Comparison of ENCODE assay signal across 12 cellular contexts in genomic region chr16:81641403-81642106, GRCh38.
DNase-seq lines count a peak whose midpoint lies in the region; ATAC-seq and TF ChIP-seq lines count a peak whose summit lies in the region.
"Had no signal": no experiment of that assay in that cellular context is flagged by ENCODE, and none has a peak within 500 bp of the region (broad histone marks: within the 10 kb centered on the region; RNA-seq: fewer than 3 reads in every experiment).

No MANE protein-coding gene starts in this region.

- H3K4me3 Mint-ChIP-seq in glutamatergic neuron (ENCODE audit: unreplicated experiment) = no peak overlapping the region
- H3K4me3 Mint-ChIP-seq: activated naive CD4-positive, alpha-beta T cell treated with anti-CD3 and anti-CD28 coated beads, Interleukin-2, amount 10 ng/mL, durations not matched to agents 7 days and 5 days had no signal

- H3K4me1 Mint-ChIP-seq in glutamatergic neuron (ENCODE audit: low read depth, unreplicated experiment) = peaks cover 38% of the 10 kb centered on the region
- H3K4me1 Mint-ChIP-seq: activated naive CD4-positive, alpha-beta T cell treated with anti-CD3 and anti-CD28 coated beads, Interleukin-2, amount 10 ng/mL, durations not matched to agents 7 days and 5 days had no signal

- peak; percentile 99 for DNase-seq in COR-L47 (lab: John Stamatoyannopoulos, UW)
- peak; percentile 93 for DNase-seq in NCI-H1092 treated with DMSO at 0.1 percent for 48 hours (lab: John Stamatoyannopoulos, UW)
- peak; percentile 41 for DNase-seq in NCI-H524 treated with DMSO at 0.1 percent for 48 hours (lab: John Stamatoyannopoulos, UW)
- no peak for DNase-seq in glutamatergic neuron
- DNase-seq in cardiac septum (ENCODE audit: low spot score) = no peak
- DNase-seq in stimulated activated naive CD4-positive, alpha-beta T cell treated with Interleukin-2 at 50 U/mL for 16 hours (lab: John Stamatoyannopoulos, UW) = no peak
- DNase-seq: activated naive CD4-positive, alpha-beta T cell treated with anti-CD3 and anti-CD28 coated beads, Interleukin-2, amount 10 ng/mL, durations not matched to agents 7 days and 5 days; NCI-H1436 treated with DMSO at 0.1 percent for 48 hours; stimulated activated CD8-positive, alpha-beta memory T cell treated with anti-CD3 and anti-CD28 coated beads, Interleukin-4, amount 100 ng/mL, for 48 hours; upper lobe of right lung had no signal

- no peak for TF ChIP-seq CTCF in glutamatergic neuron (IDR thresholded peaks at IDR 0.05; ENCODE audit: partially characterized antibody, unreplicated experiment)

- ATAC-seq in GM18520 (IDR thresholded peaks at IDR 0.05; ENCODE audit: unreplicated experiment) (no peak), GM21515 (IDR thresholded peaks at IDR 0.05; ENCODE audit: unreplicated experiment) (no peak)
- ATAC-seq: upper lobe of right lung had no signal

- peaks cover 18% of the 10 kb centered on the region for H3K27me3 Mint-ChIP-seq in glutamatergic neuron (ENCODE audit: unreplicated experiment)
- H3K27me3 Mint-ChIP-seq: activated naive CD4-positive, alpha-beta T cell treated with anti-CD3 and anti-CD28 coated beads, Interleukin-2, amount 10 ng/mL, durations not matched to agents 7 days and 5 days had no signal

- intact Hi-C loops in cardiac septum (cut with DNase I) = no loop called here

- peaks cover 15% of the 10 kb centered on the region for H3K9me3 Mint-ChIP-seq in glutamatergic neuron (ENCODE audit: unreplicated experiment)
- H3K9me3 Mint-ChIP-seq: activated naive CD4-positive, alpha-beta T cell treated with anti-CD3 and anti-CD28 coated beads, Interleukin-2, amount 10 ng/mL, durations not matched to agents 7 days and 5 days had no signal

- H3K36me3 Mint-ChIP-seq in glutamatergic neuron (ENCODE audit: unreplicated experiment) = no peaks in the 10 kb centered on the region
- H3K36me3 Mint-ChIP-seq: activated naive CD4-positive, alpha-beta T cell treated with anti-CD3 and anti-CD28 coated beads, Interleukin-2, amount 10 ng/mL, durations not matched to agents 7 days and 5 days had no signal

- H3K27ac Mint-ChIP-seq in glutamatergic neuron (ENCODE audit: unreplicated experiment) = peak overlapping the region; percentile 83
- H3K27ac Mint-ChIP-seq: activated naive CD4-positive, alpha-beta T cell treated with anti-CD3 and anti-CD28 coated beads, Interleukin-2, amount 10 ng/mL, durations not matched to agents 7 days and 5 days had no signal

Comparison
In these comparisons a context has a peak if more than half of its experiments do, and no peak if none do; other contexts are left out.
1. DNase-seq: peak in COR-L47 (single experiment), NCI-H1092 treated with DMSO at 0.1 percent for 48 hours (single experiment) and NCI-H524 treated with DMSO at 0.1 percent for 48 hours (single experiment); none in glutamatergic neuron (single experiment), cardiac septum (single experiment) and stimulated activated naive CD4-positive, alpha-beta T cell treated with Interleukin-2 at 50 U/mL for 16 hours (single experiment).